ENCODE assay signal across 1 cellular context in genomic region chr9:93083592-93084470, GRCh38.
TF ChIP-seq lines count a peak whose summit lies in the region.

No MANE protein-coding gene starts in this region.

TF ChIP-seq in HepG2, 621 proteins besides CTCF, POLR2A, EP300 and RAD21:
- TF ChIP-seq LCORL (IDR thresholded peaks at IDR 0.05) (no peak), LCORL (CRISPR knock-in tag; IDR thresholded peaks at IDR 0.05) (no peak), RXRB (CRISPR knock-in tag; IDR thresholded peaks at IDR 0.05; ENCODE audit: borderline replicate concordance) (no peak), SAP130 (CRISPR knock-in tag; IDR thresholded peaks at IDR 0.05; ENCODE audit: low read depth) (no peak), POLR2AphosphoS2 (IDR thresholded peaks at IDR 0.05; ENCODE audit: low read depth, low read length) (no peak), HOXA7 (CRISPR knock-in tag; IDR thresholded peaks at IDR 0.05) (no peak), SMYD3 (CRISPR knock-in tag; IDR thresholded peaks at IDR 0.05) (no peak), MXD4 (CRISPR knock-in tag; IDR thresholded peaks at IDR 0.05) (no peak), STAG1 (CRISPR knock-in tag; IDR thresholded peaks at IDR 0.05) (no peak), RFX5 (IDR thresholded peaks at IDR 0.05; ENCODE audit: low read depth, low read length) (no peak), TBP (CRISPR knock-in tag; IDR thresholded peaks at IDR 0.05) (no peak), ZFP62 (CRISPR knock-in tag; IDR thresholded peaks at IDR 0.05) (no peak), NKX3-1 (CRISPR knock-in tag; IDR thresholded peaks at IDR 0.05) (no peak)
- TF ChIP-seq, protein P1, sequence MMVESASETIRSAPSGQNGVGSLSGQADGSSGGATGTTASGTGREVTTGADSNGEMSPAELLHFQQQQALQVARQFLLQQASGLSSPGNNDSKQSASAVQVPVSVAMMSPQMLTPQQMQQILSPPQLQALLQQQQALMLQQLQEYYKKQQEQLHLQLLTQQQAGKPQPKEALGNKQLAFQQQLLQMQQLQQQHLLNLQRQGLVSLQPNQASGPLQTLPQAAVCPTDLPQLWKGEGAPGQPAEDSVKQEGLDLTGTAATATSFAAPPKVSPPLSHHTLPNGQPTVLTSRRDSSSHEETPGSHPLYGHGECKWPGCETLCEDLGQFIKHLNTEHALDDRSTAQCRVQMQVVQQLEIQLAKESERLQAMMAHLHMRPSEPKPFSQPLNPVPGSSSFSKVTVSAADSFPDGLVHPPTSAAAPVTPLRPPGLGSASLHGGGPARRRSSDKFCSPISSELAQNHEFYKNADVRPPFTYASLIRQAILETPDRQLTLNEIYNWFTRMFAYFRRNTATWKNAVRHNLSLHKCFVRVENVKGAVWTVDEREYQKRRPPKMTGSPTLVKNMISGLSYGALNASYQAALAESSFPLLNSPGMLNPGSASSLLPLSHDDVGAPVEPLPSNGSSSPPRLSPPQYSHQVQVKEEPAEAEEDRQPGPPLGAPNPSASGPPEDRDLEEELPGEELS (CRISPR knock-in tag; IDR thresholded peaks at IDR 0.05): no peak
- TF ChIP-seq, protein P2, sequence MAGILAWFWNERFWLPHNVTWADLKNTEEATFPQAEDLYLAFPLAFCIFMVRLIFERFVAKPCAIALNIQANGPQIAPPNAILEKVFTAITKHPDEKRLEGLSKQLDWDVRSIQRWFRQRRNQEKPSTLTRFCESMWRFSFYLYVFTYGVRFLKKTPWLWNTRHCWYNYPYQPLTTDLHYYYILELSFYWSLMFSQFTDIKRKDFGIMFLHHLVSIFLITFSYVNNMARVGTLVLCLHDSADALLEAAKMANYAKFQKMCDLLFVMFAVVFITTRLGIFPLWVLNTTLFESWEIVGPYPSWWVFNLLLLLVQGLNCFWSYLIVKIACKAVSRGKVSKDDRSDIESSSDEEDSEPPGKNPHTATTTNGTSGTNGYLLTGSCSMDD (CRISPR knock-in tag; IDR thresholded peaks at IDR 0.05): no peak
- TF ChIP-seq, protein P3, sequence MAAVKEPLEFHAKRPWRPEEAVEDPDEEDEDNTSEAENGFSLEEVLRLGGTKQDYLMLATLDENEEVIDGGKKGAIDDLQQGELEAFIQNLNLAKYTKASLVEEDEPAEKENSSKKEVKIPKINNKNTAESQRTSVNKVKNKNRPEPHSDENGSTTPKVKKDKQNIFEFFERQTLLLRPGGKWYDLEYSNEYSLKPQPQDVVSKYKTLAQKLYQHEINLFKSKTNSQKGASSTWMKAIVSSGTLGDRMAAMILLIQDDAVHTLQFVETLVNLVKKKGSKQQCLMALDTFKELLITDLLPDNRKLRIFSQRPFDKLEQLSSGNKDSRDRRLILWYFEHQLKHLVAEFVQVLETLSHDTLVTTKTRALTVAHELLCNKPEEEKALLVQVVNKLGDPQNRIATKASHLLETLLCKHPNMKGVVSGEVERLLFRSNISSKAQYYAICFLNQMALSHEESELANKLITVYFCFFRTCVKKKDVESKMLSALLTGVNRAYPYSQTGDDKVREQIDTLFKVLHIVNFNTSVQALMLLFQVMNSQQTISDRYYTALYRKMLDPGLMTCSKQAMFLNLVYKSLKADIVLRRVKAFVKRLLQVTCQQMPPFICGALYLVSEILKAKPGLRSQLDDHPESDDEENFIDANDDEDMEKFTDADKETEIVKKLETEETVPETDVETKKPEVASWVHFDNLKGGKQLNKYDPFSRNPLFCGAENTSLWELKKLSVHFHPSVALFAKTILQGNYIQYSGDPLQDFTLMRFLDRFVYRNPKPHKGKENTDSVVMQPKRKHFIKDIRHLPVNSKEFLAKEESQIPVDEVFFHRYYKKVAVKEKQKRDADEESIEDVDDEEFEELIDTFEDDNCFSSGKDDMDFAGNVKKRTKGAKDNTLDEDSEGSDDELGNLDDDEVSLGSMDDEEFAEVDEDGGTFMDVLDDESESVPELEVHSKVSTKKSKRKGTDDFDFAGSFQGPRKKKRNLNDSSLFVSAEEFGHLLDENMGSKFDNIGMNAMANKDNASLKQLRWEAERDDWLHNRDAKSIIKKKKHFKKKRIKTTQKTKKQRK (IDR thresholded peaks at IDR 0.05; ENCODE audit: low read length): no peak
